ENCODE assay signal across 9 cellular contexts in genomic region chr5:32916648-32917047, GRCh38.
DNase-seq lines count a peak whose midpoint lies in the region; ATAC-seq and TF ChIP-seq lines count a peak whose summit lies in the region.
"Had no signal": no experiment of that assay in that cellular context is flagged by ENCODE, and none has a peak within 500 bp of the region (broad histone marks: within the 10 kb centered on the region; RNA-seq: fewer than 3 reads in every experiment).

No MANE protein-coding gene starts in this region.

- CTCF ChIA-PET in CD4-positive, alpha-beta T cell (lab: Charles Lee): no interaction called here
- CTCF ChIA-PET in activated CD4-positive, alpha-beta memory T cell treated with anti-CD3 and anti-CD28 coated beads for 36 hours (lab: Charles Lee): no interaction called here

- no peaks in the 10 kb centered on the region for H3K27me3 ChIP-seq in CD4-positive, alpha-beta T cell (ENCODE audit: control insufficient read depth, insufficient read depth, low read length)

- ATAC-seq in CD4-positive, alpha-beta T cell (ENCODE audit: poor library complexity): no peak

- H3K4me3 Mint-ChIP-seq in CD4-positive, alpha-beta T cell: no peak overlapping the region
- H3K4me3 Mint-ChIP-seq in activated CD4-positive, alpha-beta memory T cell treated with anti-CD3 and anti-CD28 coated beads for 36 hours: no peak overlapping the region

- H3K4me1 Mint-ChIP-seq in CD4-positive, alpha-beta T cell (ENCODE audit: low read depth): no peaks in the 10 kb centered on the region
- H3K4me1 Mint-ChIP-seq in activated CD4-positive, alpha-beta memory T cell treated with anti-CD3 and anti-CD28 coated beads for 36 hours (ENCODE audit: low read depth): no peaks in the 10 kb centered on the region

- POLR2A ChIA-PET in CD4-positive, alpha-beta T cell (lab: Charles Lee): no interaction called here
- POLR2A ChIA-PET in activated CD4-positive, alpha-beta memory T cell treated with anti-CD3 and anti-CD28 coated beads for 36 hours (lab: Charles Lee): no interaction called here

- H3K9me3 ChIP-seq in CD4-positive, alpha-beta T cell (ENCODE audit: control insufficient read depth, low read length): no peaks in the 10 kb centered on the region

- peak; percentile 53 for DNase-seq in AG10803 (ENCODE audit: low read depth)
- DNase-seq in HFF-Myc (ENCODE audit: extremely low read depth, low read depth): no peak
- peak; percentile 44 for DNase-seq in kidney glomerular epithelial cell (lab: John Stamatoyannopoulos, UW)
- no peak for DNase-seq in CD4-positive, alpha-beta T cell
- DNase-seq in T-helper 1 cell: no peak
- DNase-seq in stimulated activated CD4-positive, alpha-beta T cell treated with anti-CD3 and anti-CD28 coated beads, Interleukin-2, amount 100 ng/mL, for 24 hours: no peak
- DNase-seq in activated CD4-positive, alpha-beta memory T cell treated with anti-CD3 and anti-CD28 coated beads for 36 hours: no peak
- DNase-seq: NCI-H1105 treated with DMSO at 0.1 percent for 48 hours had no signal

- no peaks in the 10 kb centered on the region for H3K27me3 Mint-ChIP-seq in CD4-positive, alpha-beta T cell
- no peaks in the 10 kb centered on the region for H3K27me3 Mint-ChIP-seq in activated CD4-positive, alpha-beta memory T cell treated with anti-CD3 and anti-CD28 coated beads for 36 hours

- H3K27ac ChIP-seq in CD4-positive, alpha-beta T cell (ENCODE audit: low read depth, low read length): no peak overlapping the region

- H3K27ac Mint-ChIP-seq in CD4-positive, alpha-beta T cell: no peak overlapping the region
- H3K27ac Mint-ChIP-seq in activated CD4-positive, alpha-beta memory T cell treated with anti-CD3 and anti-CD28 coated beads for 36 hours: no peak overlapping the region

- intact Hi-C loops in CD4-positive, alpha-beta T cell (cut with DNase I, micrococcal nuclease): no loop called here
- intact Hi-C loops in activated CD4-positive, alpha-beta memory T cell treated with anti-CD3 and anti-CD28 coated beads for 36 hours (cut with micrococcal nuclease): no loop called here

- no peak overlapping the region for H3K4me3 ChIP-seq in AG10803 (ENCODE audit: low read length)
- H3K4me3 ChIP-seq in HFF-Myc (replicated peaks; ENCODE audit: low read depth, low read length): no peak overlapping the region
- no peak overlapping the region for H3K4me3 ChIP-seq in WI38 (ENCODE audit: low read depth, low read length)

- no peaks in the 10 kb centered on the region for H3K36me3 Mint-ChIP-seq in CD4-positive, alpha-beta T cell (ENCODE audit: low read depth)
- no peaks in the 10 kb centered on the region for H3K36me3 Mint-ChIP-seq in activated CD4-positive, alpha-beta memory T cell treated with anti-CD3 and anti-CD28 coated beads for 36 hours

- peak; percentile 72 for TF ChIP-seq CTCF in AG10803 (conservative IDR thresholded peaks at IDR 0.05; ENCODE audit: low read length)
- TF ChIP-seq CTCF in HFF-Myc (IDR thresholded peaks at IDR 0.05; ENCODE audit: low read depth, low read length, missing control alignments): peak; percentile 71
- 0 out of 2 replicates have a peak, but pooled peaks have one; percentile 24 for TF ChIP-seq CTCF in WI38 (IDR thresholded peaks at IDR 0.05; ENCODE audit: low read depth, low read length)
- no peak for TF ChIP-seq CTCF in CD4-positive, alpha-beta T cell (IDR thresholded peaks at IDR 0.05)

- H3K9me3 Mint-ChIP-seq in CD4-positive, alpha-beta T cell: peaks cover 7% of the 10 kb centered on the region
- peaks cover 8% of the 10 kb centered on the region for H3K9me3 Mint-ChIP-seq in activated CD4-positive, alpha-beta memory T cell treated with anti-CD3 and anti-CD28 coated beads for 36 hours

Comparison
In these comparisons a context has a peak if more than half of its experiments do, and no peak if none do; other contexts are left out.
1. DNase-seq: peak in AG10803 (single experiment) and kidney glomerular epithelial cell (single experiment); none in HFF-Myc (single experiment), CD4-positive, alpha-beta T cell (0 of 10), T-helper 1 cell (0 of 5), stimulated activated CD4-positive, alpha-beta T cell treated with anti-CD3 and anti-CD28 coated beads, Interleukin-2, amount 100 ng/mL, for 24 hours (0 of 2) and activated CD4-positive, alpha-beta memory T cell treated with anti-CD3 and anti-CD28 coated beads for 36 hours (single experiment).